Comparison of ENCODE assay signal across 28 cellular contexts in genomic region chr3:41819200-41819599, GRCh38.
"Had no signal": no experiment of that assay in that cellular context is flagged by ENCODE, and none has a peak within 500 bp of the region (broad histone marks: within the 10 kb centered on the region; RNA-seq: fewer than 3 reads in every experiment).

No MANE protein-coding gene starts in this region.

- H3K27me3 ChIP-seq: adrenal gland, body of pancreas, breast epithelium, MG63, SJCRH30 had no signal

- DNase-seq: activated CD4-positive, alpha-beta memory T cell treated with anti-CD3 and anti-CD28 coated beads for 36 hours; activated CD4-positive, alpha-beta T cell treated with anti-CD3 and anti-CD28 coated beads for 36 hours; activated CD4-positive, alpha-beta T cell treated with anti-CD3 and anti-CD28 coated beads, Interleukin-2, amount 10 ng/mL, durations not matched to agents 7 days and 5 days; activated CD8-positive, alpha-beta memory T cell treated with anti-CD3 and anti-CD28 coated beads, Interleukin-2, amount 50 U/mL, for 4 hours; activated gamma-delta T cell treated with Interleukin-2 at 50 U/mL for 16 hours; activated naive CD4-positive, alpha-beta T cell treated with anti-CD3 and anti-CD28 coated beads for 36 hours; activated T-cell treated with anti-CD3 and anti-CD28 coated beads for 4 hours; activated T-cell treated with anti-CD3 and anti-CD28 coated beads, Interleukin-2, amount 50 U/mL, for 4 hours; adrenal gland; body of pancreas; Kasumi-1; KG1; MG63; NCI-H1048; NCI-H1105 treated with DMSO at 0.1 percent for 48 hours; NCI-H1694; NCI-H2081 treated with DMSO at 0.1 percent for 48 hours; NCI-H226; NCI-H446 treated with DMSO at 0.1 percent for 48 hours; NCI-H524; SHP77; SJCRH30; T1000; WERI-Rb-1 had no signal

- H3K4me1 ChIP-seq: adrenal gland, body of pancreas, breast epithelium, SJCRH30 had no signal

- H3K36me3 ChIP-seq: adrenal gland, breast epithelium, MG63, SJCRH30, WERI-Rb-1 had no signal

- H3K27ac ChIP-seq: adrenal gland, body of pancreas, breast epithelium, SJCRH30, SK-N-MC, WERI-Rb-1 had no signal

- ATAC-seq: activated CD4-positive, alpha-beta T cell treated with anti-CD3 and anti-CD28 coated beads for 36 hours; activated naive CD4-positive, alpha-beta T cell treated with anti-CD3 and anti-CD28 coated beads, Interleukin-2, amount 50 U/mL, for 72 hours; activated T-cell treated with anti-CD3 and anti-CD28 coated beads, Interleukin-2, amount 50 U/mL, for 4 hours; body of pancreas; Panc1 had no signal

- H3K9me3 ChIP-seq: adrenal gland, body of pancreas, breast epithelium, MG63, SJCRH30 had no signal

- H3K4me3 ChIP-seq: adrenal gland, body of pancreas, breast epithelium, MG63, SJCRH30, SK-N-MC had no signal
